ENCODE assay signal across 30 cellular contexts in genomic region chr1:157356611-157357010, GRCh38.
"Had no signal": no experiment of that assay in that cellular context is flagged by ENCODE, and none has a peak within 500 bp of the region (broad histone marks: within the 10 kb centered on the region; RNA-seq: fewer than 3 reads in every experiment).

No MANE protein-coding gene starts in this region.

- FAIRE-seq: endothelial cell of umbilical vein, islet of Langerhans, pancreas, small intestine had no signal

- H3K4me1 ChIP-seq: esophagus muscularis mucosa, foreskin keratinocyte, gastroesophageal sphincter, left lung, pancreas, right lobe of liver, suprapubic skin, upper lobe of right lung, uterus had no signal

- H3K27ac Mint-ChIP-seq: dendritic cell treated with granulocyte-macrophage colony-stimulating factor and Interleukin-4, amounts not matched to agents 40 ng/mL and 50 ng/mL, for 4 days; mesothelial cell of epicardium; natural killer cell treated with Interleukin-12 subunit alpha and Interleukin-12 subunit beta and Interleukin-15 and Interleukin-18, amount 100 ng/mL, for 72 hours; stimulated activated naive CD8-positive, alpha-beta T cell treated with anti-CD3 and anti-CD28 coated beads, Interleukin-15, amount 100 ng/mL, for 72 hours had no signal

- H3K9me3 ChIP-seq: esophagus muscularis mucosa, gastroesophageal sphincter, heart left ventricle, left lung, mucosa of descending colon, neutrophil, pancreas, right lobe of liver, suprapubic skin, transverse colon, upper lobe of right lung, uterus had no signal

- H3K4me3 ChIP-seq: esophagus muscularis mucosa, gastroesophageal sphincter, heart left ventricle, hepatocyte, left lung, mucosa of descending colon, pancreas, right lobe of liver, suprapubic skin, transverse colon, upper lobe of right lung, uterus had no signal

- DNase-seq: effector memory CD4-positive, alpha-beta T cell; foreskin keratinocyte; left cardiac atrium; left lung; mesenchymal stem cell; mucosa of descending colon; naive B cell; pancreas; right lobe of liver; small intestine; stimulated activated CD4-positive, alpha-beta T cell treated with anti-CD3 and anti-CD28 coated beads, Interleukin-15, amount 100 ng/mL, for 24 hours; stimulated activated CD4-positive, alpha-beta T cell treated with anti-CD3 and anti-CD28 coated beads, Interleukin-4, amount 100 ng/mL, for 1 hour; stimulated activated CD8-positive, alpha-beta memory T cell treated with anti-CD3 and anti-CD28 coated beads, Interleukin-4, amount 100 ng/mL, for 48 hours; stimulated activated naive CD4-positive, alpha-beta T cell; stimulated activated naive CD8-positive, alpha-beta T cell treated with anti-CD3 and anti-CD28 coated beads, Interleukin-15, amount 100 ng/mL, for 72 hours; transverse colon; upper lobe of right lung; uterus had no signal

- H3K27ac ChIP-seq: esophagus muscularis mucosa, foreskin keratinocyte, gastroesophageal sphincter, heart left ventricle, hepatocyte, left lung, neutrophil, pancreas, right lobe of liver, suprapubic skin, transverse colon, upper lobe of right lung, uterus had no signal

- H3K36me3 Mint-ChIP-seq: mesothelial cell of epicardium; natural killer cell treated with Interleukin-12 subunit alpha and Interleukin-12 subunit beta and Interleukin-15 and Interleukin-18, amount 100 ng/mL, for 72 hours had no signal

- H3K36me3 ChIP-seq: esophagus muscularis mucosa, gastroesophageal sphincter, heart left ventricle, left lung, neutrophil, pancreas, right lobe of liver, suprapubic skin, transverse colon, upper lobe of right lung, uterus had no signal

- H3K27me3 ChIP-seq: foreskin keratinocyte, hepatocyte, left lung, neutrophil, pancreas, right lobe of liver, suprapubic skin, transverse colon, upper lobe of right lung, uterus had no signal

- H2AFZ ChIP-seq: hepatocyte had no signal

- H3K4me1 Mint-ChIP-seq: mesothelial cell of epicardium; naive B cell; neural crest cell; stimulated activated naive CD8-positive, alpha-beta T cell treated with anti-CD3 and anti-CD28 coated beads, Interleukin-15, amount 100 ng/mL, for 72 hours had no signal

- H3K79me2 ChIP-seq: hepatocyte had no signal

- H3K4me3 Mint-ChIP-seq: dendritic cell treated with granulocyte-macrophage colony-stimulating factor and Interleukin-4, amounts not matched to agents 40 ng/mL and 50 ng/mL, for 4 days; mesothelial cell of epicardium; naive B cell; natural killer cell treated with Interleukin-12 subunit alpha and Interleukin-12 subunit beta and Interleukin-15 and Interleukin-18, amount 100 ng/mL, for 72 hours; neural crest cell; stimulated activated naive CD8-positive, alpha-beta T cell treated with anti-CD3 and anti-CD28 coated beads, Interleukin-15, amount 100 ng/mL, for 72 hours had no signal

- H3K9me3 Mint-ChIP-seq: dendritic cell treated with granulocyte-macrophage colony-stimulating factor and Interleukin-4, amounts not matched to agents 40 ng/mL and 50 ng/mL, for 4 days; naive B cell; natural killer cell treated with Interleukin-12 subunit alpha and Interleukin-12 subunit beta and Interleukin-15 and Interleukin-18, amount 100 ng/mL, for 72 hours; neural crest cell; stimulated activated naive CD8-positive, alpha-beta T cell treated with anti-CD3 and anti-CD28 coated beads, Interleukin-15, amount 100 ng/mL, for 72 hours had no signal

- ATAC-seq: foreskin keratinocyte; gastroesophageal sphincter; left lung; mucosa of descending colon; natural killer cell treated with Interleukin-12 subunit alpha and Interleukin-12 subunit beta and Interleukin-15 and Interleukin-18, amount 100 ng/mL, for 72 hours; pancreas; right lobe of liver; stimulated activated naive CD8-positive, alpha-beta T cell treated with anti-CD3 and anti-CD28 coated beads, Interleukin-15, amount 100 ng/mL, for 72 hours; upper lobe of right lung had no signal

- H3K4me2 ChIP-seq: hepatocyte had no signal
